ENCODE assay signal across 1 cellular context in the genomic region with DNA sequence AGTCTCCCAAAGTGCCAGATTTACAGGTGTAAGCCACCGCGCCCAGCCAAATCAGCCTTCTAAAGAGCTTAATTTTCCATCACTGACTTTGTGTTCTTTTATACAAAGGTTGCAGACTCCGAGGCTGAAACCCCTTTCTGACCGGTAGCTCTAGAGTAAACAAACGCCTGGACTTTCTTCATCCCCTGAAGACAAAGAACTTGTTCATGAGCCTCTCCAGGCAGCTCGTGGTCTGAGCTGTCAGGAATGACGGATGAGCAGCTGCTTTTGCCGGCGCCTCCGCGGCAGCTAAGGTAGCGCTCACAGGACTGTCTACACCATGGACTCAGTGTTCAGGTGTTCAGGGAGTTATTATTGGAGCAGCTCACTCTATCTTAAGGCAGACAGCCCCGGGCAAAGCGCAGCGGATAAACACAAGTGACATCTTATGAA.
A peak's percentile ranks its signal among the peaks of the same experiment; 100 is the strongest.
TF ChIP-seq lines count a peak whose summit lies in the region.

No MANE protein-coding gene starts in this region.

TF ChIP-seq in K562, 482 proteins besides CTCF, POLR2A, EP300 and RAD21 (continued from another document):
- TF ChIP-seq, protein P1, sequence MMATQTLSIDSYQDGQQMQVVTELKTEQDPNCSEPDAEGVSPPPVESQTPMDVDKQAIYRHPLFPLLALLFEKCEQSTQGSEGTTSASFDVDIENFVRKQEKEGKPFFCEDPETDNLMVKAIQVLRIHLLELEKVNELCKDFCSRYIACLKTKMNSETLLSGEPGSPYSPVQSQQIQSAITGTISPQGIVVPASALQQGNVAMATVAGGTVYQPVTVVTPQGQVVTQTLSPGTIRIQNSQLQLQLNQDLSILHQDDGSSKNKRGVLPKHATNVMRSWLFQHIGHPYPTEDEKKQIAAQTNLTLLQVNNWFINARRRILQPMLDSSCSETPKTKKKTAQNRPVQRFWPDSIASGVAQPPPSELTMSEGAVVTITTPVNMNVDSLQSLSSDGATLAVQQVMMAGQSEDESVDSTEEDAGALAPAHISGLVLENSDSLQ (IDR thresholded peaks at IDR 0.05) = peak; percentile 70
- TF ChIP-seq, protein P2, sequence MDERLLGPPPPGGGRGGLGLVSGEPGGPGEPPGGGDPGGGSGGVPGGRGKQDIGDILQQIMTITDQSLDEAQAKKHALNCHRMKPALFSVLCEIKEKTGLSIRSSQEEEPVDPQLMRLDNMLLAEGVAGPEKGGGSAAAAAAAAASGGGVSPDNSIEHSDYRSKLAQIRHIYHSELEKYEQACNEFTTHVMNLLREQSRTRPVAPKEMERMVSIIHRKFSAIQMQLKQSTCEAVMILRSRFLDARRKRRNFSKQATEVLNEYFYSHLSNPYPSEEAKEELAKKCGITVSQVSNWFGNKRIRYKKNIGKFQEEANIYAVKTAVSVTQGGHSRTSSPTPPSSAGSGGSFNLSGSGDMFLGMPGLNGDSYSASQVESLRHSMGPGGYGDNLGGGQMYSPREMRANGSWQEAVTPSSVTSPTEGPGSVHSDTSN (CRISPR knock-in tag; IDR thresholded peaks at IDR 0.05; ENCODE audit: low read depth) = no peak
- TF ChIP-seq, protein P2 (tag; conservative IDR thresholded peaks at IDR 0.05; ENCODE audit: low read depth) = peak; percentile 86
